13 cellular contexts compared by ENCODE assay signal in genomic region chr11:116109228-116109627, GRCh38.
DNase-seq lines count a peak whose midpoint lies in the region; ATAC-seq, FAIRE-seq and TF ChIP-seq lines count a peak whose summit lies in the region.
"Had no signal": no experiment of that assay in that cellular context is flagged by ENCODE, and none has a peak within 500 bp of the region (broad histone marks: within the 10 kb centered on the region; RNA-seq: fewer than 3 reads in every experiment).

No MANE protein-coding gene starts in this region.

- no peak overlapping the region for H3K4me3 ChIP-seq in endodermal cell (ENCODE audit: low read length)
- H3K4me3 ChIP-seq in vagina: no peak overlapping the region
- H3K4me3 ChIP-seq: stomach had no signal

- H3K36me3 ChIP-seq in endodermal cell (ENCODE audit: control insufficient read depth, insufficient read depth, low read length): no peaks in the 10 kb centered on the region
- no peaks in the 10 kb centered on the region for H3K36me3 ChIP-seq in vagina
- H3K36me3 ChIP-seq: stomach had no signal

- FAIRE-seq in H54 (lab: Jason Lieb, UNC): peak; percentile 41

- no peaks in the 10 kb centered on the region for H3K36me3 Mint-ChIP-seq in endodermal cell (ENCODE audit: low read depth)

- no peak for TF ChIP-seq POLR2A in H54 (IDR thresholded peaks at IDR 0.05; ENCODE audit: low read depth, low read length)
- TF ChIP-seq POLR2A in vagina (IDR thresholded peaks at IDR 0.05): no peak

- ATAC-seq in omental fat pad (ENCODE audit: low FRiP score) (peak; percentile 49), HG02798 (IDR thresholded peaks at IDR 0.05; ENCODE audit: poor library complexity, unreplicated experiment) (no peak), GM21529 (IDR thresholded peaks at IDR 0.05; ENCODE audit: unreplicated experiment) (no peak)

- TF ChIP-seq CTCF in endodermal cell (conservative IDR thresholded peaks at IDR 0.05) (no peak), omental fat pad (IDR thresholded peaks at IDR 0.05) (no peak), vagina (IDR thresholded peaks at IDR 0.05) (no peak)

- H3K4me3 Mint-ChIP-seq in endodermal cell: no peak overlapping the region
- H3K4me3 Mint-ChIP-seq: activated naive CD8-positive, alpha-beta T cell treated with anti-CD3 and anti-CD28 coated beads, Interleukin-2, amount 10 ng/mL, durations not matched to agents 7 days and 5 days had no signal

- H3K4me1 ChIP-seq in endodermal cell (ENCODE audit: control insufficient read depth, insufficient read depth, low read length): peaks cover under 1% of the 10 kb centered on the region
- no peaks in the 10 kb centered on the region for H3K4me1 ChIP-seq in vagina
- H3K4me1 ChIP-seq: stomach had no signal

- H3K9me3 ChIP-seq in endodermal cell (ENCODE audit: control insufficient read depth, low read length) (peaks cover 7% of the 10 kb centered on the region), vagina (no peaks in the 10 kb centered on the region)

- H3K27me3 ChIP-seq in endodermal cell (ENCODE audit: control insufficient read depth, insufficient read depth, low read length, poor library complexity, severe bottlenecking) (peaks cover 9% of the 10 kb centered on the region), vagina (no peaks in the 10 kb centered on the region)
- H3K27me3 ChIP-seq: stomach had no signal

- 80 to 95% methylated on average over 2 to 5 of the region's 5 CpGs for WGBS in endodermal cell (ENCODE audit: insufficient coverage in 1 of 2, insufficient read length in 1 of 2), 2 experiments

- peaks cover 11% of the 10 kb centered on the region for H3K9me3 Mint-ChIP-seq in endodermal cell
- H3K9me3 Mint-ChIP-seq: activated naive CD8-positive, alpha-beta T cell treated with anti-CD3 and anti-CD28 coated beads, Interleukin-2, amount 10 ng/mL, durations not matched to agents 7 days and 5 days had no signal

- H3K4me1 Mint-ChIP-seq in endodermal cell: peaks cover 17% of the 10 kb centered on the region
- H3K4me1 Mint-ChIP-seq: activated naive CD8-positive, alpha-beta T cell treated with anti-CD3 and anti-CD28 coated beads, Interleukin-2, amount 10 ng/mL, durations not matched to agents 7 days and 5 days had no signal

- H3K27me3 Mint-ChIP-seq in endodermal cell (ENCODE audit: insufficient read depth): peaks cover 63% of the 10 kb centered on the region

- no peak overlapping the region for H3K9ac ChIP-seq in endodermal cell (ENCODE audit: extremely low read depth, low read length, poor library complexity, severe bottlenecking)

- H3K27ac ChIP-seq in endodermal cell (ENCODE audit: low read depth, low read length) (no peak overlapping the region), vagina (no peak overlapping the region)
- H3K27ac ChIP-seq: stomach had no signal

- H3K27ac Mint-ChIP-seq in endodermal cell: no peak overlapping the region
- H3K27ac Mint-ChIP-seq: activated naive CD8-positive, alpha-beta T cell treated with anti-CD3 and anti-CD28 coated beads, Interleukin-2, amount 10 ng/mL, durations not matched to agents 7 days and 5 days had no signal

- DNase-seq in H54 (ENCODE audit: insufficient read length, low spot score) (peak; percentile 59), NCI-H460 (ENCODE audit: extremely low read depth, low read depth) (peak; percentile 6), endodermal cell (peak; percentile 39), omental fat pad (ENCODE audit: low spot score) (no peak), NCI-H2227 (lab: John Stamatoyannopoulos, UW; ENCODE audit: unreplicated experiment) (no peak), vagina (ENCODE audit: extremely low spot score in 2 of 2) (no peak)
- DNase-seq: activated naive CD8-positive, alpha-beta T cell treated with anti-CD3 and anti-CD28 coated beads, Interleukin-2, amount 10 ng/mL, durations not matched to agents 7 days and 5 days; effector CD8-positive, alpha-beta T cell; midbrain; NCI-H1417 treated with DMSO at 0.1 percent for 48 hours; stomach had no signal

- intact Hi-C loops in vagina (cut with DNase I): no loop called here

Comparison
In these comparisons a context has a peak if more than half of its experiments do, and no peak if none do; other contexts are left out.
1. DNase-seq: peak in H54 (single experiment), NCI-H460 (single experiment) and endodermal cell (single experiment); none in omental fat pad (single experiment), NCI-H2227 (single experiment) and vagina (0 of 2).